Comparison of ENCODE assay signal across 15 cellular contexts in genomic region chr6:42440027-42440426, GRCh38. TPM values are rescaled to one million over a fixed set of nuclear protein-coding genes. Genes with fewer than 3 reads are reported as not detected.
DNase-seq lines count a peak whose midpoint lies in the region; ATAC-seq and TF ChIP-seq lines count a peak whose summit lies in the region.
"Had no signal": no experiment of that assay in that cellular context is flagged by ENCODE, and none has a peak within 500 bp of the region (broad histone marks: within the 10 kb centered on the region; RNA-seq: fewer than 3 reads in every experiment).

No MANE protein-coding gene starts in this region.

- no peak overlapping the region for H3K9ac ChIP-seq in BLaER1

- H3K9me3 ChIP-seq in BLaER1 (peaks cover 10% of the 10 kb centered on the region), Panc1 (ENCODE audit: control insufficient read depth, insufficient read depth, low read depth, low read length) (no peaks in the 10 kb centered on the region), ovary (no peaks in the 10 kb centered on the region)
- H3K9me3 ChIP-seq: MG63 had no signal

- H3K4me1 ChIP-seq in BLaER1 = peaks cover 43% of the 10 kb centered on the region
- peaks cover 60% of the 10 kb centered on the region for H3K4me1 ChIP-seq in Panc1 (ENCODE audit: control insufficient read depth, insufficient read depth, low read length)
- peaks cover 13% of the 10 kb centered on the region for H3K4me1 ChIP-seq in ovary (ENCODE audit: insufficient read depth)

- in situ Hi-C loops in Panc1 (cut with HindIII; ENCODE audit: low pct_unique_long_range_greater_than_20kb, low sequenced_read_pairs) = no loop called here

- CTCF ChIA-PET in Panc1 (lab: Charles Lee) = interaction anchor here (1.5 kb wide), 1 partner anchor 108 kb away, joined by 8 read pairs; no protein-coding TSS in a partner anchor

- H3K4me3 ChIP-seq in BLaER1 (no peak overlapping the region), Panc1 (ENCODE audit: low read depth in 2 of 2, low read length in 2 of 2) (no peak overlapping the region), fibroblast of the aortic adventitia (ENCODE audit: low read depth, low read length) (no peak overlapping the region), ovary (no peak overlapping the region)
- H3K4me3 ChIP-seq: MG63 had no signal

- WGBS in ovary, 3 donors = 57 to 75% (median 67%) methylated on average over 6 of the region's 6 CpGs

- TF ChIP-seq CTCF in Panc1 (IDR thresholded peaks at IDR 0.05) = no peak
- no peak for TF ChIP-seq CTCF in fibroblast of the aortic adventitia (IDR thresholded peaks at IDR 0.05; ENCODE audit: insufficient read depth, low read length)
- no peak for TF ChIP-seq CTCF in ovary (IDR thresholded peaks at IDR 0.05)

- TF ChIP-seq POLR2A in ovary (IDR thresholded peaks at IDR 0.05) = no peak

- intact Hi-C loops in Panc1 (cut with micrococcal nuclease; ENCODE audit: unreplicated experiment) = no loop called here
- intact Hi-C loops in ovary (cut with DNase I) = no loop called here

- H3K36me3 ChIP-seq in BLaER1 = peaks cover 47% of the 10 kb centered on the region
- no peaks in the 10 kb centered on the region for H3K36me3 ChIP-seq in Panc1 (ENCODE audit: control insufficient read depth, insufficient read depth, low read length)
- no peaks in the 10 kb centered on the region for H3K36me3 ChIP-seq in ovary
- H3K36me3 ChIP-seq: MG63 had no signal

- H3K27ac ChIP-seq in BLaER1 (peak overlapping the region; percentile 27; the same call in 1 of the 2 replicates), Panc1 (ENCODE audit: low read length) (peak overlapping the region; percentile 81), ovary (peak overlapping the region; percentile 84 to 91)

- POLR2A ChIA-PET in Panc1 (lab: Charles Lee) = interaction anchor here (0.6 kb wide), 1 partner anchor 9 kb away, joined by 3 read pairs; no protein-coding TSS in a partner anchor

- no peak for TF ChIP-seq EP300 in ovary (IDR thresholded peaks at IDR 0.05)

- H4K20me1 ChIP-seq in BLaER1 = peaks cover 82% of the 10 kb centered on the region

- DNase-seq in Panc1 (ENCODE audit: low read depth, low spot score) (no peak), fibroblast of the aortic adventitia (ENCODE audit: low read depth) (peak; percentile 40), ovary (no peak), medulla oblongata (ENCODE audit: extremely low spot score) (no peak), DMS153 (lab: John Stamatoyannopoulos, UW) (no peak), HPDE6-E6E7 (ENCODE audit: extremely low spot score) (no peak)
- DNase-seq: activated naive CD8-positive, alpha-beta T cell treated with anti-CD3 and anti-CD28 coated beads for 36 hours; activated T-cell treated with anti-CD3 and anti-CD28 coated beads for 4 hours; central memory CD4-positive, alpha-beta T cell; islet precursor cell; MG63; NCI-H2081 treated with DMSO at 0.1 percent for 48 hours had no signal

- no TSS peak for BruUV-seq in Panc1 (replicated peaks; lab: Mats Ljungman, UMichigan)

- peak overlapping the region; percentile 35 for H3K4me2 ChIP-seq in BLaER1

- H3K27me3 ChIP-seq in BLaER1 (no peaks in the 10 kb centered on the region), Panc1 (ENCODE audit: control insufficient read depth, insufficient read depth, low read length) (no peaks in the 10 kb centered on the region), ovary (no peaks in the 10 kb centered on the region)
- H3K27me3 ChIP-seq: MG63 had no signal

- ATAC-seq in Panc1 (peak; percentile 54), HG03139 (IDR thresholded peaks at IDR 0.05; ENCODE audit: unreplicated experiment) (no peak)
- ATAC-seq: Right ventricle myocardium inferior had no signal

RNA-seq across cellular contexts. Expression of gene TRERF1, which starts 11.7 kb away (rescaled TPM):
- total RNA-seq in Panc1 (2021; ENCODE audit: unreplicated experiment) = 30.6 TPM
- 25.6 TPM for polyA plus RNA-seq in Panc1 (2012; ENCODE audit: insufficient read length)
- total RNA-seq in fibroblast of the aortic adventitia (ENCODE audit: low replicate concordance) = 4.8 and 12.0 TPM in 2 replicates
- 10 to 100 TPM in 4 of 7 donors, 1 to 10 TPM in 3; 4.5 to 13.7 (median 11.2) TPM for total RNA-seq in ovary
- 1 to 10 TPM; 4.5 to 6.0 TPM for polyA plus RNA-seq in ovary

Comparison
In these comparisons a context has a peak if more than half of its experiments do, and no peak if none do; other contexts are left out.
1. H3K27ac ChIP-seq: peak in every context shown above with its lines; median percentile 88 in ovary; 81 in Panc1; 27 in BLaER1.